In the genomic region with DNA sequence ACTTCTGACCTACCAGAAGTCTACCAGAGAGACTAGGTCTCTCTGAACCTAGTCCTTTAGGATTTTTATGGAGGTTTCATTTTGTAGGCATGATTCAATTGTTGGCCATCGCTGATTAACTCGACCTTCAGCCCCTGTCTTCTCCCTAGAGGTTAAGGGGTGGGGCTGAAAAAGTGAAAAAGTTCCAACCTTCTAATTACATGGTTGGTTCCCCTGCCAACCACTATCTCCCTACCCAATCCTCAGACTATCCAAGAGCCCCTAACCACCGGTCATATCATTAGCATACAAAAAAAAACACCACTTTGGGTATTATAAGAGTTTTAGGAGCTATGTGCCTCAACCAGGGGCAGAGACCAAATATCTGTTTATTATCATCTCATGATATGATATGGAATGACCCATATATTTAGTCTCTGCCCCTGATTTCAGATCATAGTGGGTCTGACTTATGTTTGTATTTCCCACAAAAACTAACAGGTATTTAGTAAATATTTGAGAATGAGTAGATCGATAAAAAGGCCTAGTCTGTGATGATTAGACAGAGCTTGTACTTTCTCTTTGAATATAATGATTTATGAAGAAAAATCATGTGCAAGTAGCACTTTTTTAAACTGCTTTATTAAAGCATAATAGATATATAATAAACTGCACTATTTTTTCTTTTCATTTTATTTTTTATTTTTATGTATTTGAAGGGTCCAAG, we compare ENCODE assay signal across 17 cellular contexts. TPM values are rescaled to one million over a fixed set of nuclear protein-coding genes. Genes with fewer than 3 reads are reported as not detected.
DNase-seq lines count a peak whose midpoint lies in the region; ATAC-seq, FAIRE-seq and TF ChIP-seq lines count a peak whose summit lies in the region.
"Had no signal": no experiment of that assay in that cellular context is flagged by ENCODE, and none has a peak within 500 bp of the region (broad histone marks: within the 10 kb centered on the region; RNA-seq: fewer than 3 reads in every experiment).

No MANE protein-coding gene starts in this region.

- no peaks in the 10 kb centered on the region for H3K27me3 ChIP-seq in K562 (ENCODE audit: control insufficient read depth in 2 of 2, insufficient read depth in 2 of 2, low read length in 2 of 2)
- no peaks in the 10 kb centered on the region for H3K27me3 ChIP-seq in right lobe of liver
- no peaks in the 10 kb centered on the region for H3K27me3 ChIP-seq in HAP-1 (ENCODE audit: low read depth)

- no peak overlapping the region for H3K9ac ChIP-seq in K562 (ENCODE audit: insufficient read depth in 1 of 2, low read depth in 2 of 2, low read length in 2 of 2)
- H3K9ac ChIP-seq: KMS-11 had no signal

- H3K27ac ChIP-seq in K562 (ENCODE audit: extremely low read depth, low read depth, low read length) (no peak overlapping the region), right lobe of liver (peak overlapping the region in 1 of 3 donors; percentile 27)
- H3K27ac ChIP-seq: KMS-11 had no signal

- no peaks in the 10 kb centered on the region for H3K79me2 ChIP-seq in K562 (ENCODE audit: control insufficient read depth, insufficient read depth, low read length)

- H2AFZ ChIP-seq in K562 (ENCODE audit: low read depth, low read length) = no peak overlapping the region

- BruUV-seq in K562 (replicated peaks; lab: Mats Ljungman, UMichigan) = no TSS peak

- CTCF ChIA-PET in K562 (lab: Yijun Ruan, JAX; ENCODE audit: low intra/inter-chr PET ratio) = no interaction called here

- peaks cover 0 to 10% of the 10 kb centered on the region in 2 experiments; a peak in 2 of 5 replicates for H3K4me1 ChIP-seq in K562 (replicated peaks in 1 of 2; ENCODE audit: control insufficient read depth in 2 of 2, insufficient read depth in 2 of 2, low read length in 2 of 2)
- peaks cover 0 to 18% (median 7%) of the 10 kb centered on the region in 4 donors for H3K4me1 ChIP-seq in right lobe of liver
- H3K4me1 ChIP-seq in HAP-1 = no peaks in the 10 kb centered on the region

- intact Hi-C loops in K562 (cut with micrococcal nuclease) = no loop called here
- intact Hi-C loops in right lobe of liver (cut with DNase I) = no loop called here

- POLR2A ChIA-PET in K562 (lab: Yijun Ruan, JAX) = interaction anchor here (0.6 to 1.2 kb wide), 5 partner anchors 12 to 1429 kb away, joined by 3 read pairs; no protein-coding TSS in a partner anchor

- TF ChIP-seq POLR2A in K562 (conservative IDR thresholded peaks at IDR 0.05) (no peak), right lobe of liver (IDR thresholded peaks at IDR 0.05) (no peak)

- no peaks in the 10 kb centered on the region for H3K9me1 ChIP-seq in K562 (ENCODE audit: control insufficient read depth, insufficient read depth, low read length)

- no peak for TF ChIP-seq RAD21 in K562 (CRISPR knock-in tag; conservative IDR thresholded peaks at IDR 0.05 in 1 of 2, IDR thresholded peaks at IDR 0.05 in 1 of 2)

- TF ChIP-seq CTCF in K562 (IDR thresholded peaks at IDR 0.05 in 2 of 3, conservative IDR thresholded peaks at IDR 0.05 in 1 of 3; ENCODE audit: insufficient read depth in 2 of 3, low read depth in 1 of 3, low read length in 3 of 3) (no peak), right lobe of liver (IDR thresholded peaks at IDR 0.05) (no peak)

- no peak overlapping the region for H3K4me3 ChIP-seq in K562
- H3K4me3 ChIP-seq in right lobe of liver = no peak overlapping the region
- no peak overlapping the region for H3K4me3 ChIP-seq in HAP-1

- TF ChIP-seq EP300 in K562 (IDR thresholded peaks at IDR 0.05; ENCODE audit: low read length) = no peak

- WGBS in K562 (ENCODE audit: insufficient coverage, low coverage, missing lambda C conversion rate) = 24% methylated on average over 4 of the region's 4 CpGs
- 22% methylated on average over 4 of the region's 4 CpGs for WGBS in right lobe of liver (ENCODE audit: insufficient coverage, low coverage, low lambda C conversion rate, missing lambda C conversion rate)

- peak; percentile 37 for FAIRE-seq in G401.6 (lab: Jason Lieb, UNC)
- no peak for FAIRE-seq in K562 (lab: Jason Lieb, UNC)
- FAIRE-seq: GM12891, H54 had no signal

- H3K36me3 ChIP-seq in K562 (ENCODE audit: control insufficient read depth, insufficient read depth, low read length) = no peaks in the 10 kb centered on the region
- H3K36me3 ChIP-seq in right lobe of liver = no peaks in the 10 kb centered on the region
- 0 out of 2 replicates have a peak, but pooled peaks cover 3% of the 10 kb centered on the region for H3K36me3 ChIP-seq in HAP-1 (replicated peaks)

- H3K9me3 ChIP-seq in K562 (replicated peaks; ENCODE audit: control insufficient read depth, insufficient read depth, low read depth, low read length) (no peaks in the 10 kb centered on the region; the same call in 1 of the 2 replicates), right lobe of liver (no peaks in the 10 kb centered on the region), HAP-1 (peaks cover 3% of the 10 kb centered on the region; the same call in 1 of the 2 replicates)

- peak; percentile 48; the same call in 2 of the 3 replicates for ATAC-seq in K562
- peak; percentile 75 to 90 (median 81) for ATAC-seq in right lobe of liver
- no peak for ATAC-seq in HG02588 (IDR thresholded peaks at IDR 0.05; ENCODE audit: unreplicated experiment)

- H4K20me1 ChIP-seq in K562 (replicated peaks; ENCODE audit: control insufficient read depth, insufficient read depth, low read length) = no peaks in the 10 kb centered on the region

- H3K4me2 ChIP-seq in K562 (ENCODE audit: insufficient read depth, low read length) = no peak overlapping the region
- H3K4me2 ChIP-seq: KMS-11 had no signal

- in situ Hi-C loops in K562 (cut with MboI) (no loop called here), HAP-1 (cut with MboI; ENCODE audit: low sequenced_read_pairs) (no loop called here)

- peak; percentile 11 for DNase-seq in HuH-7 (ENCODE audit: low spot score)
- DNase-seq in K562 (ENCODE audit: extremely low read depth in 1 of 4, low spot score in 3 of 4) = no peak
- DNase-seq in right lobe of liver = no peak
- DNase-seq in NCI-H128 (lab: John Stamatoyannopoulos, UW; ENCODE audit: unreplicated experiment) = no peak
- no peak for DNase-seq in HAP-1 (ENCODE audit: low spot score in 2 of 2)
- DNase-seq in HK-2 (ENCODE audit: unreplicated experiment) = no peak
- DNase-seq: ACHN; C1 segment of cervical spinal cord; Calu3; CD4-positive, alpha-beta T cell; DMS 273 treated with DMSO at 0.1 percent for 48 hours; DMS79 had no signal

RNA-seq across cellular contexts. Expression of a gene that starts 35.8 kb away (rescaled TPM):
- total RNA-seq in K562 (2011; cell fraction: chromatin; rRNA removed; ENCODE audit: low replicate concordance) = 90.4 and 196 TPM in 2 replicates
- total RNA-seq in K562 (2011; cell fraction: nucleolus; rRNA removed) = 60.9 and 74.1 TPM in 2 replicates
- 110 and 179 TPM in 2 replicates for total RNA-seq in K562 (2011; cell fraction: nucleoplasm; rRNA removed)
- 118 and 132 TPM in 2 replicates for total RNA-seq in K562 (2014; rRNA removed)
- 133 and 149 TPM in 2 replicates for total RNA-seq in K562 (2014; rRNA removed; fragmentation: Illumina TruSeq; extraction: Trizol)
- total RNA-seq in K562 (2015; rRNA removed; fragmentation: Illumina TruSeq; extraction: Trizol) = 119 and 124 TPM in 2 replicates
- 97.6 and 101 TPM in 2 replicates for total RNA-seq in K562 (2021)
- 75.0 and 97.8 TPM in 2 replicates for polyA plus RNA-seq in K562 (2011; rRNA removed)
- 57.3 and 71.3 TPM in 2 replicates for polyA plus RNA-seq in K562 (2011; cell fraction: cytosol; rRNA removed)
- 62.5 and 90.3 TPM in 2 replicates for polyA plus RNA-seq in K562 (2011; cell fraction: nucleus; rRNA removed)
- 82.0 and 87.8 TPM in 2 replicates for polyA plus RNA-seq in K562 (2012)
- 100 and 102 TPM in 2 replicates for polyA plus RNA-seq in K562 (2014; fragmentation: Illumina TruSeq; extraction: Trizol)
- polyA plus RNA-seq in K562 (2014; fragmentation: Nextera tagmentation; extraction: Ambion mirVana) = 10 to 100 TPM; 66.7 to 80.2 TPM
- polyA plus RNA-seq in K562 (2014; rRNA removed) = 111 and 121 TPM in 2 replicates
- 117 and 124 TPM in 2 replicates for polyA minus RNA-seq in K562 (2011; rRNA and poly(A)+ RNA removed)
- polyA minus RNA-seq in K562 (2011; cell fraction: cytosol; rRNA and poly(A)+ RNA removed) = 26.0 and 39.6 TPM in 2 replicates
- polyA minus RNA-seq in K562 (2011; cell fraction: nucleus; rRNA and poly(A)+ RNA removed) = 49.4 and 90.7 TPM in 2 replicates
- total RNA-seq in right lobe of liver = 1 to 10 TPM; 4.6 to 8.8 (median 5.4) TPM

RNA-seq across cellular contexts. Expression of a gene that starts 41.2 kb away (rescaled TPM):
- 66.6 and 71.5 TPM in 2 replicates for total RNA-seq in K562 (2011; cell fraction: chromatin; rRNA removed; ENCODE audit: low replicate concordance)
- total RNA-seq in K562 (2011; cell fraction: nucleolus; rRNA removed) = 56.3 and 60.4 TPM in 2 replicates
- total RNA-seq in K562 (2011; cell fraction: nucleoplasm; rRNA removed) = 80.6 and 100 TPM in 2 replicates
- total RNA-seq in K562 (2014; rRNA removed) (120 and 170 TPM in 2 replicates), K562 (2014; rRNA removed; fragmentation: Illumina TruSeq; extraction: Trizol) (177 and 186 TPM in 2 replicates), K562 (2015; rRNA removed; fragmentation: Illumina TruSeq; extraction: Trizol) (152 and 166 TPM in 2 replicates), K562 (2021) (237 and 239 TPM in 2 replicates), right lobe of liver (10 to 100 TPM; 40.5 to 58.4 (median 48.6) TPM)
- polyA plus RNA-seq in K562 (2011; rRNA removed) (159 and 168 TPM in 2 replicates), K562 (2014; fragmentation: Illumina TruSeq; extraction: Trizol) (120 and 141 TPM in 2 replicates), K562 (2014; fragmentation: Nextera tagmentation; extraction: Ambion mirVana) (10 to 100 TPM; 65.0 to 99.7 TPM), K562 (2014; rRNA removed) (146 and 191 TPM in 2 replicates)
- polyA plus RNA-seq in K562 (2011; cell fraction: cytosol; rRNA removed) = 215 and 341 TPM in 2 replicates
- 84.4 and 85.4 TPM in 2 replicates for polyA plus RNA-seq in K562 (2011; cell fraction: nucleus; rRNA removed)
- polyA plus RNA-seq in K562 (2012) = 168 and 187 TPM in 2 replicates
- polyA minus RNA-seq in K562 (2011; rRNA and poly(A)+ RNA removed) = 73.3 and 105 TPM in 2 replicates
- 54.8 and 84.6 TPM in 2 replicates for polyA minus RNA-seq in K562 (2011; cell fraction: cytosol; rRNA and poly(A)+ RNA removed)
- 32.7 and 55.5 TPM in 2 replicates for polyA minus RNA-seq in K562 (2011; cell fraction: nucleus; rRNA and poly(A)+ RNA removed)

RNA-seq across cellular contexts. Expression of a gene that starts 43.3 kb away (rescaled TPM):
- 7.2 and 16.9 TPM in 2 replicates for total RNA-seq in K562 (2011; cell fraction: chromatin; rRNA removed; ENCODE audit: low replicate concordance)
- total RNA-seq in K562 (2011; cell fraction: nucleolus; rRNA removed) = 4.2 and 5.0 TPM in 2 replicates
- total RNA-seq in K562 (2011; cell fraction: nucleoplasm; rRNA removed) = 7.0 and 8.5 TPM in 2 replicates
- total RNA-seq in K562 (2014; rRNA removed) (3.2 and 4.2 TPM in 2 replicates), K562 (2014; rRNA removed; fragmentation: Illumina TruSeq; extraction: Trizol) (9.5 and 10.3 TPM in 2 replicates), K562 (2015; rRNA removed; fragmentation: Illumina TruSeq; extraction: Trizol) (8.8 and 9.2 TPM in 2 replicates), K562 (2021) (6.1 and 7.2 TPM in 2 replicates), right lobe of liver (10 to 100 TPM in 4 of 6 experiments, 1 to 10 TPM in 2; 9.2 to 19.9 (median 13.8) TPM)
- polyA plus RNA-seq in K562 (2011; rRNA removed) (18.5 and 21.5 TPM in 2 replicates), K562 (2014; fragmentation: Illumina TruSeq; extraction: Trizol) (9.3 and 9.5 TPM in 2 replicates), K562 (2014; fragmentation: Nextera tagmentation; extraction: Ambion mirVana) (10 to 100 TPM; 14.4 to 16.9 TPM), K562 (2014; rRNA removed) (6.0 and 8.7 TPM in 2 replicates)
- polyA plus RNA-seq in K562 (2011; cell fraction: cytosol; rRNA removed) = 12.7 and 14.0 TPM in 2 replicates
- polyA plus RNA-seq in K562 (2011; cell fraction: nucleus; rRNA removed) = 22.0 and 24.2 TPM in 2 replicates
- 16.3 and 22.4 TPM in 2 replicates for polyA plus RNA-seq in K562 (2012)
- polyA minus RNA-seq in K562 (2011; rRNA and poly(A)+ RNA removed) = 13.6 and 17.0 TPM in 2 replicates
- polyA minus RNA-seq in K562 (2011; cell fraction: cytosol; rRNA and poly(A)+ RNA removed) = 4.3 and 5.7 TPM in 2 replicates
- 6.5 and 8.6 TPM in 2 replicates for polyA minus RNA-seq in K562 (2011; cell fraction: nucleus; rRNA and poly(A)+ RNA removed)

RNA-seq across cellular contexts. Expression of a gene that starts 43.5 kb away (rescaled TPM):
- 52.4 and 77.2 TPM in 2 replicates for total RNA-seq in K562 (2011; cell fraction: chromatin; rRNA removed; ENCODE audit: low replicate concordance)
- 34.7 and 34.9 TPM in 2 replicates for total RNA-seq in K562 (2011; cell fraction: nucleolus; rRNA removed)
- total RNA-seq in K562 (2011; cell fraction: nucleoplasm; rRNA removed) = 43.2 and 55.2 TPM in 2 replicates
- total RNA-seq in K562 (2014; rRNA removed) = 43.1 and 52.8 TPM in 2 replicates
- 51.2 and 60.1 TPM in 2 replicates for total RNA-seq in K562 (2014; rRNA removed; fragmentation: Illumina TruSeq; extraction: Trizol)
- 53.9 and 57.2 TPM in 2 replicates for total RNA-seq in K562 (2015; rRNA removed; fragmentation: Illumina TruSeq; extraction: Trizol)
- 44.9 and 48.8 TPM in 2 replicates for total RNA-seq in K562 (2021)
- 63.0 and 79.9 TPM in 2 replicates for polyA plus RNA-seq in K562 (2011; rRNA removed)
- polyA plus RNA-seq in K562 (2011; cell fraction: cytosol; rRNA removed) = 35.8 and 44.3 TPM in 2 replicates
- 38.9 and 42.5 TPM in 2 replicates for polyA plus RNA-seq in K562 (2011; cell fraction: nucleus; rRNA removed)
- 32.6 and 42.6 TPM in 2 replicates for polyA plus RNA-seq in K562 (2012)
- polyA plus RNA-seq in K562 (2014; fragmentation: Illumina TruSeq; extraction: Trizol) = 51.0 and 59.4 TPM in 2 replicates
- 10 to 100 TPM; 33.5 to 75.3 TPM for polyA plus RNA-seq in K562 (2014; fragmentation: Nextera tagmentation; extraction: Ambion mirVana)
- 52.6 and 53.2 TPM in 2 replicates for polyA plus RNA-seq in K562 (2014; rRNA removed)
- 67.4 and 78.0 TPM in 2 replicates for polyA minus RNA-seq in K562 (2011; rRNA and poly(A)+ RNA removed)
- 22.3 and 34.4 TPM in 2 replicates for polyA minus RNA-seq in K562 (2011; cell fraction: cytosol; rRNA and poly(A)+ RNA removed)
- 32.2 and 57.6 TPM in 2 replicates for polyA minus RNA-seq in K562 (2011; cell fraction: nucleus; rRNA and poly(A)+ RNA removed)
- 10 to 100 TPM in 5 of 6 experiments, 1 to 10 TPM in 1; 8.8 to 21.2 (median 11.7) TPM for total RNA-seq in right lobe of liver

Comparison
In these comparisons a context has a peak if more than half of its experiments do, and no peak if none do; other contexts are left out.
1. RNA of a gene that starts 35.8 kb away (total RNA-seq): 60.9 to 196 TPM in K562; 4.6 to 8.8 TPM in right lobe of liver; every median in the first group is over 4 times any median in the second.